ENCODE assay signal across 8 cellular contexts in genomic region chr17:6651483-6652452, GRCh38.
DNase-seq lines count a peak whose midpoint lies in the region; ATAC-seq lines count a peak whose summit lies in the region.

Gene C17orf100, plus strand, starts transcription at chr17:6651762. Its CDS starts 152 bp downstream, at chr17:6651914.
Gene MED31, minus strand, starts transcription at chr17:6651605. Its CDS starts 77 bp downstream, at chr17:6651528.

- ATAC-seq in HG03439 (IDR thresholded peaks at IDR 0.05; ENCODE audit: unreplicated experiment): peak; percentile 96

- peak; percentile 61 to 70 for DNase-seq in AML-193 (lab: John Stamatoyannopoulos, UW)
- peak; percentile 94 for DNase-seq in GM19238 (ENCODE audit: insufficient read length, low spot score)
- peak; percentile 75 to 91 for DNase-seq in NCI-H524 (lab: John Stamatoyannopoulos, UW)
- DNase-seq in activated CD4-positive, alpha-beta T cell treated with anti-CD3 and anti-CD28 coated beads for 4 hours: peak; percentile 90 to 91
- peak; percentile 96 for DNase-seq in kidney tubule cell (ENCODE audit: low spot score)
- peak; percentile 85 to 93 for DNase-seq in stimulated activated CD4-positive, alpha-beta T cell treated with anti-CD3 and anti-CD28 coated beads, Interleukin-1b, Interleukin-23, amount 100 ng/mL, for 1 hour (ENCODE audit: low read depth in 2 of 2)

- peak within 1 kb of the TSS; percentile 49 for H3K27ac ChIP-seq in cingulate gyrus (ENCODE audit: low read depth, low read length)

Comparison
In these comparisons a context has a peak if more than half of its experiments do, and no peak if none do; other contexts are left out.
1. Peak in every context shown above with its lines: DNase-seq, ATAC-seq and H3K27ac ChIP-seq.